Comparison of ENCODE assay signal across 8 cellular contexts in the genomic region with DNA sequence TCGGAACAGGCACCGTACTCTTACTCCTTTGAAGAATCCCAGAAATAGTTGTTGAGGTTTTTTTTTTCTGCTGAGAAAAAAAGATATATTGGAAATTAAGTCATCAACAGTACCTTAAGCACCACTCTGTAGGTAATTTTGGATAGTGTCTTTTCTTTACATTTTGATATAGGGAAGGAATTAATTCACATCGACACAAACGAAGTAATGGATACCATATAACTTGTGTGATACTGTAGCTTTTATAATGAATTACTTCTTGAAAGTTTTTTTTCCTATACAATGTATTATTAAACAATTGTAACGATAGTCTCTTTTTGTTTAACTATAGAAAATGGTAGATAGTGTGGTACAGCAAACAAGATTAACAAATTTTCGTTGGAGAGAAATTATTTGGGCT. TPM values are rescaled to one million over a fixed set of nuclear protein-coding genes. Genes with fewer than 3 reads are reported as not detected.
A peak's percentile ranks its signal among the peaks of the same experiment; 100 is the strongest.
DNase-seq lines count a peak whose midpoint lies in the region; ATAC-seq and TF ChIP-seq lines count a peak whose summit lies in the region.

No MANE protein-coding gene starts in this region.

- H3K36me3 ChIP-seq in upper lobe of left lung, result no peaks in the 10 kb centered on the region

- no peak for ATAC-seq in activated naive CD4-positive, alpha-beta T cell treated with anti-CD3 and anti-CD28 coated beads, Interleukin-2, amount 50 U/mL, for 72 hours
- ATAC-seq in upper lobe of left lung (ENCODE audit: low FRiP score in 2 of 2) (no peak), HG03025 (IDR thresholded peaks at IDR 0.05; ENCODE audit: low FRiP score, unreplicated experiment) (no peak)

- peaks cover 26% of the 10 kb centered on the region for H3K4me1 Mint-ChIP-seq in activated naive CD4-positive, alpha-beta T cell treated with anti-CD3 and anti-CD28 coated beads, Interleukin-2, amount 50 U/mL, for 24 hours
- H3K4me1 Mint-ChIP-seq in MCF 10A (ENCODE audit: insufficient read depth, unreplicated experiment) (peaks cover 16% of the 10 kb centered on the region), mesothelial cell of epicardium (peaks cover 59% of the 10 kb centered on the region)

- intact Hi-C loops in MCF 10A (cut with micrococcal nuclease), result loop anchor here (1.0 to 5.0 kb wide), 8 partner anchors 86 to 558 kb away; no protein-coding TSS in a partner anchor

- no peak overlapping the region for H3K27ac Mint-ChIP-seq in activated naive CD4-positive, alpha-beta T cell treated with anti-CD3 and anti-CD28 coated beads, Interleukin-2, amount 50 U/mL, for 24 hours
- H3K27ac Mint-ChIP-seq in activated naive CD4-positive, alpha-beta T cell treated with anti-CD3 and anti-CD28 coated beads, Interleukin-2, amount 50 U/mL, for 72 hours, result no peak overlapping the region
- H3K27ac Mint-ChIP-seq in MCF 10A (ENCODE audit: low read depth, unreplicated experiment) (peak overlapping the region; percentile 91), mesothelial cell of epicardium (peak overlapping the region; percentile 89)

- no peaks in the 10 kb centered on the region for H3K9me3 Mint-ChIP-seq in activated naive CD4-positive, alpha-beta T cell treated with anti-CD3 and anti-CD28 coated beads, Interleukin-2, amount 50 U/mL, for 24 hours
- no peaks in the 10 kb centered on the region for H3K9me3 Mint-ChIP-seq in activated naive CD4-positive, alpha-beta T cell treated with anti-CD3 and anti-CD28 coated beads, Interleukin-2, amount 50 U/mL, for 72 hours
- H3K9me3 Mint-ChIP-seq in MCF 10A (ENCODE audit: unreplicated experiment) (no peaks in the 10 kb centered on the region), mesothelial cell of epicardium (no peaks in the 10 kb centered on the region)

- DNase-seq in activated naive CD4-positive, alpha-beta T cell treated with anti-CD3 and anti-CD28 coated beads, Interleukin-2, amount 50 U/mL, for 72 hours (ENCODE audit: low spot score in 2 of 2), result no peak
- DNase-seq in MCF 10A (ENCODE audit: unreplicated experiment) (no peak), mesothelial cell of epicardium (ENCODE audit: low spot score in 2 of 2, unreplicated experiment in 2 of 2) (no peak), upper lobe of left lung (no peak), SK-N-DZ (ENCODE audit: low spot score) (no peak), NCI-H1436 treated with DMSO at 0.1 percent for 48 hours (lab: John Stamatoyannopoulos, UW) (no peak)

- H3K36me3 Mint-ChIP-seq in activated naive CD4-positive, alpha-beta T cell treated with anti-CD3 and anti-CD28 coated beads, Interleukin-2, amount 50 U/mL, for 24 hours, result no peaks in the 10 kb centered on the region
- H3K36me3 Mint-ChIP-seq in activated naive CD4-positive, alpha-beta T cell treated with anti-CD3 and anti-CD28 coated beads, Interleukin-2, amount 50 U/mL, for 72 hours, result peaks cover 6% of the 10 kb centered on the region in 2 donors
- peaks cover 7% of the 10 kb centered on the region for H3K36me3 Mint-ChIP-seq in MCF 10A (ENCODE audit: insufficient read depth, unreplicated experiment)
- no peaks in the 10 kb centered on the region for H3K36me3 Mint-ChIP-seq in mesothelial cell of epicardium

- H3K4me1 ChIP-seq in upper lobe of left lung, result peaks cover 8 to 21% (median 16%) of the 10 kb centered on the region in 4 donors

- BruUV-seq in MCF 10A (replicated peaks; lab: Mats Ljungman, UMichigan), result no TSS peak

- TF ChIP-seq CTCF in MCF 10A (IDR thresholded peaks at IDR 0.05; ENCODE audit: unreplicated experiment), result no peak
- TF ChIP-seq CTCF in mesothelial cell of epicardium (IDR thresholded peaks at IDR 0.05; ENCODE audit: unreplicated experiment), result no peak
- TF ChIP-seq CTCF in upper lobe of left lung (IDR thresholded peaks at IDR 0.05), result no peak

- H3K4me3 Mint-ChIP-seq in activated naive CD4-positive, alpha-beta T cell treated with anti-CD3 and anti-CD28 coated beads, Interleukin-2, amount 50 U/mL, for 24 hours, result peak overlapping the region; percentile 80
- H3K4me3 Mint-ChIP-seq in MCF 10A (ENCODE audit: unreplicated experiment) (peak overlapping the region; percentile 86), mesothelial cell of epicardium (peak overlapping the region; percentile 76)

- no peak for TF ChIP-seq POLR2A in upper lobe of left lung (IDR thresholded peaks at IDR 0.05)

- H3K9me3 ChIP-seq in upper lobe of left lung, result no peaks in the 10 kb centered on the region

- whole genome bisulfite sequencing in upper lobe of left lung, 2 donors, result 54 to 55% methylated on average over 6 of the region's 6 CpGs

- peak overlapping the region; percentile 90 to 96 (median 94) for H3K27ac ChIP-seq in upper lobe of left lung

- POLR2A ChIA-PET in MCF 10A (lab: Yijun Ruan, JAX), result interaction anchor here (0.6 to 4.2 kb wide), 16 partner anchors 15 to 464 kb away, joined by 3 to 25 read pairs (median 5); no protein-coding TSS in a partner anchor

- H3K27me3 Mint-ChIP-seq in activated naive CD4-positive, alpha-beta T cell treated with anti-CD3 and anti-CD28 coated beads, Interleukin-2, amount 50 U/mL, for 24 hours, result peaks cover 48% of the 10 kb centered on the region
- H3K27me3 Mint-ChIP-seq in MCF 10A (ENCODE audit: insufficient read depth, unreplicated experiment), result no peaks in the 10 kb centered on the region
- H3K27me3 Mint-ChIP-seq in mesothelial cell of epicardium (ENCODE audit: low read depth), result no peaks in the 10 kb centered on the region

- no peaks in the 10 kb centered on the region for H3K27me3 ChIP-seq in upper lobe of left lung

- TF ChIP-seq EP300 in upper lobe of left lung (IDR thresholded peaks at IDR 0.05), result no peak

- CTCF ChIA-PET in MCF 10A (lab: Yijun Ruan, JAX), result interaction anchor here (0.5 to 11.9 kb wide), 32 partner anchors 10 to 1834 kb away, joined by 3 to 190 read pairs (median 4); no protein-coding TSS in a partner anchor

- H3K4me3 ChIP-seq in upper lobe of left lung, result peak overlapping the region in 3 of 4 donors; percentile 77 to 97 (median 92)

RNA-seq across cellular contexts. Expression of gene IKZF2, which starts 1.5 kb away (rescaled TPM):
- total RNA-seq in activated naive CD4-positive, alpha-beta T cell treated with anti-CD3 and anti-CD28 coated beads, Interleukin-2, amount 50 U/mL, for 72 hours, result 1 to 10 TPM; 1.8 to 8.9 TPM
- total RNA-seq in MCF 10A (2022) (6.0 and 8.8 TPM in 2 replicates), mesothelial cell of epicardium (44.8 to 47.5 TPM (median 44.9 TPM) in 3 replicates), upper lobe of left lung (10 to 100 TPM; 10.4 to 35.7 (median 13.5) TPM)
- 0.58 and 0.68 TPM in 2 replicates for polyA plus RNA-seq in SK-N-DZ (2014; cell fraction: cytosol; rRNA removed)
- 0.92 and 1.3 TPM in 2 replicates for polyA plus RNA-seq in SK-N-DZ (2014; cell fraction: nucleus; rRNA removed)

Comparison
In these comparisons a context has a peak if more than half of its experiments do, and no peak if none do; other contexts are left out.
1. H3K27ac Mint-ChIP-seq: peak in MCF 10A (single experiment) and mesothelial cell of epicardium (single experiment); none in activated naive CD4-positive, alpha-beta T cell treated with anti-CD3 and anti-CD28 coated beads, Interleukin-2, amount 50 U/mL, for 24 hours (single experiment) and activated naive CD4-positive, alpha-beta T cell treated with anti-CD3 and anti-CD28 coated beads, Interleukin-2, amount 50 U/mL, for 72 hours (0 of 2).
2. Peak in every context shown above with its lines, with median percentiles within 50 percentile points of each other: H3K4me3 Mint-ChIP-seq.